ENCODE assay signal across 2 cellular contexts in genomic region chr4:101081166-101081565, GRCh38.
TF ChIP-seq lines count a peak whose summit lies in the region.

No MANE protein-coding gene starts in this region.

TF ChIP-seq in liver, 16 proteins besides CTCF, POLR2A, EP300 and RAD21 (continued from another document):
- TF ChIP-seq REST (IDR thresholded peaks at IDR 0.05) = peak; percentile 57

TF ChIP-seq in HepG2, 621 proteins besides CTCF, POLR2A, EP300 and RAD21 (continued from another document):
- TF ChIP-seq NFATC3 (CRISPR knock-in tag; IDR thresholded peaks at IDR 0.05) (no peak), ADNP (CRISPR knock-in tag; IDR thresholded peaks at IDR 0.05) (no peak), SIX4 (CRISPR knock-in tag; IDR thresholded peaks at IDR 0.05) (no peak), ZFY (CRISPR knock-in tag; IDR thresholded peaks at IDR 0.05) (no peak)
